ENCODE assay signal across 13 cellular contexts in the genomic region with DNA sequence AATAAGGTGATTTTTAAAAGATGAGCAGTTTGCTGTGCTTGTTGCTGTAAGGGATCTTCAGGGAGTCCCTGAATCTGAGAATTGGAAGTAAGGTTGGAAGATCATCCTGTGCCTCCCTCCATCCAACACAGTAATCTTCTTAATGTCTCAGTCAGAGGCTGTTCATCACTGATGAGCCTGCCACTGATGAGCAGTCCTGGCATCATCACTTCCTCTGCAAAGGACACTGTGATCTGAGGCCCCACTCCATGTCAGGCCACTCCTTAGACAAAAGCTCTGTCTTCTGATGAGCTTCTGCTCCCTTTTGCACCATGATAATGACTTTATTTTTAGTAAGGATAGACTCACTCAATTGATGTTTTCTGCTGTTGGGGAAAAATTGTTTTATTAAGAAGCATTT.
DNase-seq lines count a peak whose midpoint lies in the region; ATAC-seq and TF ChIP-seq lines count a peak whose summit lies in the region.
"Had no signal": no experiment of that assay in that cellular context is flagged by ENCODE, and none has a peak within 500 bp of the region (broad histone marks: within the 10 kb centered on the region; RNA-seq: fewer than 3 reads in every experiment).

No MANE protein-coding gene starts in this region.

- H3K36me3 ChIP-seq in uterus, result no peaks in the 10 kb centered on the region

- no peaks in the 10 kb centered on the region for H3K9me3 ChIP-seq in uterus
- H3K9me3 ChIP-seq: mucosa of descending colon had no signal

- ATAC-seq in GM21528 (IDR thresholded peaks at IDR 0.05; ENCODE audit: low FRiP score, unreplicated experiment), result no peak
- no peak for ATAC-seq in HG03175 (IDR thresholded peaks at IDR 0.05; ENCODE audit: unreplicated experiment)
- ATAC-seq: mucosa of descending colon had no signal

- no peak for TF ChIP-seq POLR2A in uterus (IDR thresholded peaks at IDR 0.05)

- H3K27ac ChIP-seq in uterus, result peak overlapping the region in 1 of 2 donors; percentile 43

- no peaks in the 10 kb centered on the region for H3K27me3 ChIP-seq in uterus

- peaks cover 0 to 5% of the 10 kb centered on the region in 2 donors for H3K4me1 ChIP-seq in uterus

- intact Hi-C loops in uterus (cut with DNase I; ENCODE audit: low total_unique reads), result no loop called here

- H3K4me3 ChIP-seq in fibroblast of mammary gland (ENCODE audit: control insufficient read depth, low read depth, low read length), result no peak overlapping the region
- H3K4me3 ChIP-seq in uterus, result no peak overlapping the region
- H3K4me3 ChIP-seq: mucosa of descending colon had no signal

- peak; percentile 22 for DNase-seq in stimulated activated CD4-positive, alpha-beta T cell treated with anti-CD3 and anti-CD28 coated beads, Interleukin-15, amount 100 ng/mL, for 24 hours
- DNase-seq in stimulated activated CD4-positive, alpha-beta T cell treated with anti-CD3 and anti-CD28 coated beads, Interleukin-4, amount 100 ng/mL, for 24 hours, result no peak
- peak; percentile 66 for DNase-seq in RKO (ENCODE audit: low spot score)
- peak; percentile 83 for DNase-seq in fibroblast of mammary gland (ENCODE audit: low read depth)
- DNase-seq in LoVo (ENCODE audit: low spot score), result no peak
- DNase-seq in uterus, result no peak
- DNase-seq: activated CD4-positive, alpha-beta T cell treated with anti-CD3 and anti-CD28 coated beads for 1 hour; central memory CD4-positive, alpha-beta T cell; kidney; mucosa of descending colon; NCI-H1048 had no signal

- TF ChIP-seq CTCF in fibroblast of mammary gland (conservative IDR thresholded peaks at IDR 0.05; ENCODE audit: control insufficient read depth, insufficient read depth, low read depth, low read length) (no peak), uterus (IDR thresholded peaks at IDR 0.05) (no peak)

Comparison
In these comparisons a context has a peak if more than half of its experiments do, and no peak if none do; other contexts are left out.
1. DNase-seq: peak in stimulated activated CD4-positive, alpha-beta T cell treated with anti-CD3 and anti-CD28 coated beads, Interleukin-15, amount 100 ng/mL, for 24 hours (single experiment), RKO (single experiment) and fibroblast of mammary gland (single experiment); none in stimulated activated CD4-positive, alpha-beta T cell treated with anti-CD3 and anti-CD28 coated beads, Interleukin-4, amount 100 ng/mL, for 24 hours (single experiment), LoVo (single experiment) and uterus (0 of 2).